ENCODE assay signal across 8 cellular contexts in the genomic region with DNA sequence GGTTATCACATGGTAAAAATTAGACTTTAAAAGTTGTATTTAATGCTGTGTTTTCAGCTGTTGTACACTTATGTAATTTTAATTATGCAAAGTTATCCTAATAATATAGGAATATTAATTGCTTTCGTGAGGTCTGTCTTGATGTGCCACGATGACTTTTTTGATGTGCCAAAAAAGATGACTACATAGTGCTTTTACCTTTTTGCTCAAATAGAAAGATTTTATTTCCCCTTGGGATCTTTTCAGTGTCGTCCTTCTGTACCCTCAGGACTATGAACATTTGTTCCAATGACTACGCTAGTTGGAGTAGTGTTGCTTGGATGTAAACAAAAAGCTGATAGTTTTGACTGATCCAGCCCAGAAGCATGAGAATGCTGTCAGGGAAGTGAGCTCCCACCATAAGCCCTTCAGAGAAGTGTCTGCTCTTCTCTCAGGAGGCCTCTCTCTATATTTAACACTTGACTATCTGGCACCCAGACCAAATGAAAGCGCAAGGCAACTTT. TPM values are rescaled to one million over a fixed set of nuclear protein-coding genes. Genes with fewer than 3 reads are reported as not detected.
DNase-seq lines count a peak whose midpoint lies in the region; ATAC-seq, FAIRE-seq and TF ChIP-seq lines count a peak whose summit lies in the region.

No MANE protein-coding gene starts in this region.

- no peak for ATAC-seq in left ventricle myocardium superior
- no peak for ATAC-seq in memory B cell (ENCODE audit: low read depth)
- ATAC-seq in GM21360 (IDR thresholded peaks at IDR 0.05; ENCODE audit: unreplicated experiment), result no peak

- DNase-seq in left ventricle myocardium inferior (no peak), left ventricle myocardium superior (no peak), astrocyte of the spinal cord (ENCODE audit: low read depth, low spot score) (no peak), memory B cell (ENCODE audit: low spot score in 2 of 2) (no peak), vagina (ENCODE audit: extremely low spot score in 2 of 2) (no peak), GM19239 (ENCODE audit: insufficient read length, low spot score) (no peak)
- no peak for DNase-seq in activated CD8-positive, alpha-beta memory T cell treated with anti-CD3 and anti-CD28 coated beads, Interleukin-2, amount 50 U/mL, for 4 hours

- no peaks in the 10 kb centered on the region for H3K27me3 Mint-ChIP-seq in memory B cell

- peaks cover 5% of the 10 kb centered on the region for H3K36me3 Mint-ChIP-seq in memory B cell

- no peaks in the 10 kb centered on the region for H3K27me3 ChIP-seq in left ventricle myocardium inferior (ENCODE audit: low read depth)
- H3K27me3 ChIP-seq in vagina, result no peaks in the 10 kb centered on the region

- in situ Hi-C loops in astrocyte of the spinal cord (cut with HindIII; ENCODE audit: low sequenced_read_pairs), result no loop called here

- H3K27ac ChIP-seq in left ventricle myocardium inferior (replicated peaks) (peak overlapping the region; percentile 98), vagina (peak overlapping the region; percentile 98)

- intact Hi-C loops in left ventricle myocardium inferior (cut with micrococcal nuclease) (loop anchor here (10.0 kb wide), 1 partner anchor 279 kb away; no protein-coding TSS in a partner anchor), left ventricle myocardium superior (cut with micrococcal nuclease) (no loop called here), vagina (cut with DNase I) (loop anchor here (1.0 to 10.0 kb wide), 4 partner anchors 59 to 829 kb away; a partner anchor contains a TSS)

- no peak for FAIRE-seq in GM19239 (lab: Jason Lieb, UNC)

- H3K36me3 ChIP-seq in left ventricle myocardium inferior, result peaks cover under 1% of the 10 kb centered on the region
- no peaks in the 10 kb centered on the region for H3K36me3 ChIP-seq in vagina

- H3K4me1 ChIP-seq in left ventricle myocardium inferior (peaks cover 52% of the 10 kb centered on the region), vagina (peaks cover 40% of the 10 kb centered on the region)

- peak; percentile 7 for TF ChIP-seq CTCF in left ventricle myocardium inferior (IDR thresholded peaks at IDR 0.05; ENCODE audit: borderline replicate concordance)
- TF ChIP-seq CTCF in astrocyte of the spinal cord (IDR thresholded peaks at IDR 0.05; ENCODE audit: low read depth, low read length), result no peak
- no peak for TF ChIP-seq CTCF in vagina (IDR thresholded peaks at IDR 0.05)

- no peak for TF ChIP-seq POLR2A in vagina (IDR thresholded peaks at IDR 0.05)

- no peaks in the 10 kb centered on the region for H3K9me3 ChIP-seq in left ventricle myocardium inferior (replicated peaks)
- no peaks in the 10 kb centered on the region for H3K9me3 ChIP-seq in vagina

- H3K4me1 Mint-ChIP-seq in memory B cell, result peaks cover 22% of the 10 kb centered on the region

- H3K4me3 ChIP-seq in left ventricle myocardium inferior (peak overlapping the region; percentile 88), astrocyte of the spinal cord (ENCODE audit: low read depth, low read length) (peak overlapping the region; percentile 92), vagina (peak overlapping the region; percentile 87 to 98)

- H3K4me3 Mint-ChIP-seq in memory B cell, result peak overlapping the region; percentile 98

- no peaks in the 10 kb centered on the region for H3K9me3 Mint-ChIP-seq in memory B cell

- H3K27ac Mint-ChIP-seq in memory B cell, result peak overlapping the region; percentile 98

RNA-seq across cellular contexts. Expression of a gene that starts 1.2 kb away (rescaled TPM):
- total RNA-seq in left ventricle myocardium inferior (93.3 TPM), left ventricle myocardium superior (100 TPM), vagina (115 TPM)

RNA-seq across cellular contexts. Expression of a gene that starts 56.9 kb away (rescaled TPM):
- 3.9 TPM for total RNA-seq in left ventricle myocardium inferior
- total RNA-seq in left ventricle myocardium superior, result 2.5 TPM
- total RNA-seq in vagina, result 3.9 TPM

RNA-seq across cellular contexts. Expression of a gene that starts 57.0 kb away (rescaled TPM):
- 3.5 TPM for total RNA-seq in left ventricle myocardium inferior
- 5.7 TPM for total RNA-seq in left ventricle myocardium superior
- 21.4 TPM for total RNA-seq in vagina
